ENCODE assay signal across 14 cellular contexts in the genomic region with DNA sequence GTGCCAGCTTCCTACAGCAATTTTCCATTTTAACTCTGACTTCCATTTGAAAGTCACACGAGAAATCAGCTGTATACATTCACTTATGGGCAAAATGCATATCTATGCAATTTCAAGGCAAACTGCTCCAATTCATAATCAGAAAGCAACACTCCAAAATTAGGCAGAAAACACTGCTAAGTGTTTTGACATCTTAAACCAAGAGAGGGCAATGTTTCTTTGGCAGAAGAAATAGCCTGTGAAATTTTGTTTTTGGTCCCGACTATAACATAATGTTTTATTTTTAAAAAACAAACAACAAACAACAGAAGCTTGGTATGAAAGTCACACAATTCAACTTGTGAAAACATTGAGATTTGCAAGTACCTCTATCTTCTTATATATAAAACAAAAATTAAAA. TPM values are rescaled to one million over a fixed set of nuclear protein-coding genes. Genes with fewer than 3 reads are reported as not detected.
DNase-seq lines count a peak whose midpoint lies in the region; TF ChIP-seq lines count a peak whose summit lies in the region.
"Had no signal": no experiment of that assay in that cellular context is flagged by ENCODE, and none has a peak within 500 bp of the region (broad histone marks: within the 10 kb centered on the region; RNA-seq: fewer than 3 reads in every experiment).

No MANE protein-coding gene starts in this region.

- no peak overlapping the region for H4K91ac ChIP-seq in mesenchymal stem cell (ENCODE audit: low read length)

- no peak overlapping the region for H2BK15ac ChIP-seq in mesenchymal stem cell (ENCODE audit: low read depth, poor library complexity, severe bottlenecking)

- H3K27me3 Mint-ChIP-seq in brain, result no peaks in the 10 kb centered on the region
- H3K27me3 Mint-ChIP-seq: activated CD4-positive, alpha-beta T cell treated with anti-CD3 and anti-CD28 coated beads, Interleukin-2, amount 10 ng/mL, durations not matched to agents 7 days and 5 days; CD8-positive, alpha-beta memory T cell had no signal

- H3K4ac ChIP-seq in mesenchymal stem cell (ENCODE audit: low read depth in 1 of 2, low read length in 2 of 2), result no peak overlapping the region

- DNase-seq in GM06990 (ENCODE audit: extremely low read depth, insufficient read length) (no peak), mesenchymal stem cell (no peak), suprapubic skin (ENCODE audit: low spot score in 2 of 2) (no peak), AG08396 (ENCODE audit: low spot score) (no peak), NCI-H82 (lab: John Stamatoyannopoulos, UW) (no peak), transverse colon (no peak)
- DNase-seq: activated CD4-positive, alpha-beta T cell treated with anti-CD3 and anti-CD28 coated beads, Interleukin-2, amount 10 ng/mL, durations not matched to agents 7 days and 5 days; activated T-cell treated with anti-CD3 and anti-CD28 coated beads, Interleukin-2, amount 50 U/mL, for 72 hours; aorta; CD8-positive, alpha-beta memory T cell; MG63 had no signal

- H3K4me1 ChIP-seq in mesenchymal stem cell (ENCODE audit: control insufficient read depth, insufficient read depth, low read depth, low read length), result no peaks in the 10 kb centered on the region
- peaks cover 22% of the 10 kb centered on the region for H3K4me1 ChIP-seq in suprapubic skin
- H3K4me1 ChIP-seq in transverse colon, result peaks cover 28 to 83% (median 52%) of the 10 kb centered on the region in 4 donors

- no peak overlapping the region for H3K4me3 ChIP-seq in GM06990 (replicated peaks; ENCODE audit: low read depth, low read length)
- no peak overlapping the region for H3K4me3 ChIP-seq in mesenchymal stem cell (ENCODE audit: insufficient read depth in 1 of 2, low read depth in 1 of 2, low read length in 2 of 2)
- no peak overlapping the region for H3K4me3 ChIP-seq in suprapubic skin
- H3K4me3 ChIP-seq in transverse colon, result no peak overlapping the region
- H3K4me3 ChIP-seq: MG63 had no signal

- no peak overlapping the region for H2BK5ac ChIP-seq in mesenchymal stem cell (ENCODE audit: low read depth, low read length, poor library complexity, severe bottlenecking)

- H2AK5ac ChIP-seq in mesenchymal stem cell (ENCODE audit: low read length, severe bottlenecking), result no peak overlapping the region

- no peak overlapping the region for H2AFZ ChIP-seq in mesenchymal stem cell (ENCODE audit: low read depth, low read length)

- no peaks in the 10 kb centered on the region for H3K27me3 ChIP-seq in GM06990 (replicated peaks; ENCODE audit: control insufficient read depth, insufficient read depth, low read length)
- no peaks in the 10 kb centered on the region for H3K27me3 ChIP-seq in mesenchymal stem cell (ENCODE audit: control insufficient read depth in 1 of 2, insufficient read depth in 1 of 2, low read length in 2 of 2)
- H3K27me3 ChIP-seq in suprapubic skin, result no peaks in the 10 kb centered on the region
- H3K27me3 ChIP-seq in transverse colon, result no peaks in the 10 kb centered on the region
- H3K27me3 ChIP-seq: MG63 had no signal

- TF ChIP-seq EP300 in suprapubic skin (IDR thresholded peaks at IDR 0.05), result no peak
- no peak for TF ChIP-seq EP300 in transverse colon (IDR thresholded peaks at IDR 0.05; ENCODE audit: low read depth)

- H3K36me3 ChIP-seq in GM06990 (ENCODE audit: control insufficient read depth, insufficient read depth, low read length), result no peaks in the 10 kb centered on the region
- no peaks in the 10 kb centered on the region for H3K36me3 ChIP-seq in mesenchymal stem cell (ENCODE audit: control insufficient read depth in 1 of 2, insufficient read depth in 2 of 2, low read depth in 1 of 2, low read length in 2 of 2)
- H3K36me3 ChIP-seq in suprapubic skin, result no peaks in the 10 kb centered on the region
- H3K36me3 ChIP-seq in transverse colon, result no peaks in the 10 kb centered on the region

- no peak overlapping the region for H3K23ac ChIP-seq in mesenchymal stem cell (ENCODE audit: low read length in 2 of 2)

- TF ChIP-seq CTCF in GM06990 (IDR thresholded peaks at IDR 0.05; ENCODE audit: insufficient read depth, low read length, poor library complexity, severe bottlenecking) (peak; percentile 33), LNCAP (IDR thresholded peaks at IDR 0.05) (peak; percentile 47), brain (conservative IDR thresholded peaks at IDR 0.05) (peak; percentile 19 to 25), suprapubic skin (IDR thresholded peaks at IDR 0.05) (no peak), transverse colon (IDR thresholded peaks at IDR 0.05) (no peak)

- peaks cover 24% of the 10 kb centered on the region for H3K36me3 Mint-ChIP-seq in brain

- H3K14ac ChIP-seq in mesenchymal stem cell (ENCODE audit: low read length in 2 of 2), result no peak overlapping the region

- H3K9me3 Mint-ChIP-seq in brain, result peaks cover 14 to 24% (median 16%) of the 10 kb centered on the region in 5 experiments

- no peak overlapping the region for H3K4me2 ChIP-seq in mesenchymal stem cell (ENCODE audit: low read length, poor library complexity, severe bottlenecking)

- no peak overlapping the region for H3K18ac ChIP-seq in mesenchymal stem cell (ENCODE audit: low read depth in 1 of 2, low read length in 2 of 2)

- H2BK12ac ChIP-seq in mesenchymal stem cell (ENCODE audit: low read length in 2 of 2), result no peak overlapping the region

- H3K9me3 ChIP-seq in mesenchymal stem cell (ENCODE audit: control insufficient read depth, low read length) (no peaks in the 10 kb centered on the region), suprapubic skin (no peaks in the 10 kb centered on the region), transverse colon (no peaks in the 10 kb centered on the region)

- H3K9ac ChIP-seq in mesenchymal stem cell (ENCODE audit: low read length), result peak overlapping the region; percentile 19

- H3K79me1 ChIP-seq in mesenchymal stem cell (replicated peaks; ENCODE audit: low read length, poor library complexity, severe bottlenecking), result peaks cover 32% of the 10 kb centered on the region

- intact Hi-C loops in transverse colon (cut with DNase I; ENCODE audit: low total_unique reads), result loop anchor here (10.0 kb wide), 1 partner anchor 62 kb away; no protein-coding TSS in a partner anchor

- H3K27ac Mint-ChIP-seq in brain, result peak overlapping the region in 1 of 5 experiments; percentile 88
- H3K27ac Mint-ChIP-seq: activated CD4-positive, alpha-beta T cell treated with anti-CD3 and anti-CD28 coated beads, Interleukin-2, amount 10 ng/mL, durations not matched to agents 7 days and 5 days; activated T-cell treated with anti-CD3 and anti-CD28 coated beads, Interleukin-2, amount 50 U/mL, for 72 hours; CD8-positive, alpha-beta memory T cell; stimulated activated naive CD8-positive, alpha-beta T cell treated with anti-CD3 and anti-CD28 coated beads, Interleukin-15, Interleukin-2, amounts not matched to agents 100 ng/mL and 50 ng/mL, for 24 hours had no signal

- no peak overlapping the region for H2BK120ac ChIP-seq in mesenchymal stem cell (ENCODE audit: low read depth, low read length)

- H3K4me3 Mint-ChIP-seq in brain, result no peak overlapping the region
- H3K4me3 Mint-ChIP-seq: activated CD4-positive, alpha-beta T cell treated with anti-CD3 and anti-CD28 coated beads, Interleukin-2, amount 10 ng/mL, durations not matched to agents 7 days and 5 days; activated T-cell treated with anti-CD3 and anti-CD28 coated beads, Interleukin-2, amount 50 U/mL, for 72 hours; CD8-positive, alpha-beta memory T cell; stimulated activated naive CD8-positive, alpha-beta T cell treated with anti-CD3 and anti-CD28 coated beads, Interleukin-15, Interleukin-2, amounts not matched to agents 100 ng/mL and 50 ng/mL, for 24 hours had no signal

- TF ChIP-seq POLR2A in suprapubic skin (IDR thresholded peaks at IDR 0.05), result no peak
- TF ChIP-seq POLR2A in transverse colon (IDR thresholded peaks at IDR 0.05), result no peak

- WGBS in mesenchymal stem cell, result 96% methylated on average over 1 of the region's 2 CpGs
- 57% methylated on average over 2 of the region's 2 CpGs for WGBS in suprapubic skin
- WGBS in transverse colon (ENCODE audit: low coverage in 1 of 2), 2 donors, result 19 to 44% methylated on average over 2 of the region's 2 CpGs

- H3K4me1 Mint-ChIP-seq in brain, result peaks cover 61% of the 10 kb centered on the region
- H3K4me1 Mint-ChIP-seq: activated CD4-positive, alpha-beta T cell treated with anti-CD3 and anti-CD28 coated beads, Interleukin-2, amount 10 ng/mL, durations not matched to agents 7 days and 5 days; CD8-positive, alpha-beta memory T cell had no signal

- in situ Hi-C loops in transverse colon (cut with MboI; ENCODE audit: low pct_ligation_motif_present in 1 of 4, low pct_unique_long_range_greater_than_20kb in 1 of 4, low sequenced_read_pairs in 3 of 4), result loop anchor here in 1 of 4 donors (5.0 kb wide), 1 partner anchor 109 kb away; no protein-coding TSS in a partner anchor

- no peak overlapping the region for H3K27ac ChIP-seq in mesenchymal stem cell (ENCODE audit: low read length, poor library complexity, severe bottlenecking)
- H3K27ac ChIP-seq in suprapubic skin, result no peak overlapping the region
- H3K27ac ChIP-seq in transverse colon, result peak overlapping the region in 2 of 4 donors; percentile 54 to 69

- no peak overlapping the region for H4K8ac ChIP-seq in mesenchymal stem cell (ENCODE audit: low read length)

RNA-seq across cellular contexts. Expression of gene GOLIM4, which starts 42.6 kb away (rescaled TPM):
- polyA plus RNA-seq in brain (ENCODE audit: insufficient read depth, low read depth, low replicate concordance), result 8.6 TPM
- 62.8 TPM for polyA plus RNA-seq in mesenchymal stem cell (2013, experiment 1 of 2)
- 61.7 TPM for polyA plus RNA-seq in mesenchymal stem cell (2013, experiment 2 of 2)
- total RNA-seq in suprapubic skin, result 10 to 100 TPM; 16.0 to 21.3 (median 20.2) TPM
- total RNA-seq in transverse colon, result 100 to 1,000 TPM in 2 of 4 donors, 10 to 100 TPM in 2; 87.2 to 120 (median 101) TPM

Comparison
In these comparisons a context has a peak if more than half of its experiments do, and no peak if none do; other contexts are left out.
1. CTCF ChIP-seq: peak in GM06990 (single experiment), LNCAP (single experiment) and brain (2 of 2); none in suprapubic skin (0 of 2) and transverse colon (0 of 5).